In the genomic region with DNA sequence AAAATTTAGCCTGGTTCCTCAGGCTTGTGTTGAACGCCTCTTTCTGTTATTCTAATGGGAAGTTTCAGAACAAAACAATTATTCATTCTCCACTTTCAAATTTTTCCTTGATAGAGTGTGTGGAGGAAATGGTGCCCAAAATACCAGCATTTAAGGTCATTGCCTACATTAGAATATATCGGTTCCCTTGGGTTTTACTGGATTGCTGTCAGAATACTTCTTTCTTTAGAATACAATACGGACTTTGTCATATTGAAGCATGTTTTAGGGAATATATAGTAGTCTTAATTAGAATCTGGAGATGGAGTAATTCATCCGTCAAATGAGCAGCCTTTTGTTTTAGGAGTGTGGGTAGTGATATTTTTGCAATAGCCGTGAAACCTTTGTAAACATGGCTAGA, we compare ENCODE assay signal across 36 cellular contexts.
"Had no signal": no experiment of that assay in that cellular context is flagged by ENCODE, and none has a peak within 500 bp of the region (broad histone marks: within the 10 kb centered on the region; RNA-seq: fewer than 3 reads in every experiment).

No MANE protein-coding gene starts in this region.

- H3K4me3 Mint-ChIP-seq: activated B cell treated with CpG ODN at 0.5 μM for 24 hours; activated CD4-positive, alpha-beta memory T cell treated with anti-CD3 and anti-CD28 coated beads for 36 hours; activated naive CD4-positive, alpha-beta T cell treated with anti-CD3 and anti-CD28 coated beads for 36 hours; activated T-cell treated with anti-CD3 and anti-CD28 coated beads, Interleukin-2, amount 50 U/mL, for 4 hours; activated T-helper 1 cell treated with anti-CD3 and anti-CD28 coated beads, Interleukin-12 subunit alpha, Interleukin-12 subunit beta, Interleukin-2, Interleukin-4 antibody, amounts not matched to agents 30 ng/mL and 10 ng/mL and 1 ng/mL, durations not matched to agents 14 hours and 24 hours and 36 hours; brain had no signal

- H3K4me1 Mint-ChIP-seq: activated B cell treated with CpG ODN at 0.5 μM for 24 hours had no signal

- H3K27me3 Mint-ChIP-seq: activated B cell treated with CpG ODN at 0.5 μM for 24 hours; activated CD4-positive, alpha-beta memory T cell treated with anti-CD3 and anti-CD28 coated beads for 36 hours; brain had no signal

- H3K36me3 ChIP-seq: adrenal gland, Peyer's patch had no signal

- DNase-seq: activated B cell treated with CpG ODN at 0.5 μM for 24 hours; activated CD4-positive, alpha-beta memory T cell treated with anti-CD3 and anti-CD28 coated beads for 36 hours; activated CD4-positive, alpha-beta T cell treated with anti-CD3 and anti-CD28 coated beads for 4 hours; activated CD4-positive, alpha-beta T cell treated with anti-CD3 and anti-CD28 coated beads, Interleukin-2, amount 50 U/mL, for 1 hour; activated CD4-positive, CD25-positive, alpha-beta regulatory T cell treated with anti-CD3 and anti-CD28 coated beads, Interleukin-2, amount 50 U/mL, for 72 hours; activated CD8-positive, alpha-beta memory T cell treated with anti-CD3 and anti-CD28 coated beads, Interleukin-2, amount 50 U/mL, for 4 hours; activated gamma-delta T cell treated with Interleukin-2 at 50 U/mL for 16 hours; activated naive CD4-positive, alpha-beta T cell treated with anti-CD3 and anti-CD28 coated beads for 36 hours; activated T-cell treated with anti-CD3 and anti-CD28 coated beads for 4 hours; activated T-cell treated with anti-CD3 and anti-CD28 coated beads, Interleukin-2, amount 50 U/mL, for 4 hours; adrenal gland; central memory CD4-positive, alpha-beta T cell; MM.1S; MV-4-11; NCI-H1092; NCI-H146; NCI-H187; NCI-H2029 treated with DMSO at 0.1 percent for 48 hours; NCI-H2107; NCI-H2171; NCI-H510A; NCI-H526; NCI-H748 treated with DMSO at 0.1 percent for 48 hours; NK-92 treated with Interleukin-12 subunit alpha and Interleukin-12 subunit beta, amount 100 ng/mL, for 24 hours; PC-3; Peyer's patch; RPMI8226; SHP77 treated with DMSO at 0.1 percent for 48 hours; SW 1271; T-helper 1 cell; T-helper 2 cell; T-helper 9 cell had no signal

- ATAC-seq: activated naive CD4-positive, alpha-beta T cell treated with anti-CD3 and anti-CD28 coated beads, Interleukin-2, amount 50 U/mL, for 72 hours; activated T-cell treated with anti-CD3 and anti-CD28 coated beads, Interleukin-2, amount 50 U/mL, for 4 hours; PC-3 had no signal

- H3K4me3 ChIP-seq: adrenal gland, Peyer's patch had no signal

- H3K36me3 Mint-ChIP-seq: activated CD4-positive, alpha-beta memory T cell treated with anti-CD3 and anti-CD28 coated beads for 36 hours had no signal

- H3K4me1 ChIP-seq: Peyer's patch had no signal

- H3K27ac Mint-ChIP-seq: activated B cell treated with CpG ODN at 0.5 μM for 24 hours; activated CD4-positive, alpha-beta memory T cell treated with anti-CD3 and anti-CD28 coated beads for 36 hours; activated naive CD4-positive, alpha-beta T cell treated with anti-CD3 and anti-CD28 coated beads for 36 hours; activated naive CD4-positive, alpha-beta T cell treated with anti-CD3 and anti-CD28 coated beads, Interleukin-2, amount 50 U/mL, for 72 hours; activated T-helper 1 cell treated with anti-CD3 and anti-CD28 coated beads, Interleukin-12 subunit alpha, Interleukin-12 subunit beta, Interleukin-2, Interleukin-4 antibody, amounts not matched to agents 30 ng/mL and 10 ng/mL and 1 ng/mL, durations not matched to agents 14 hours and 24 hours and 36 hours had no signal

- H3K27me3 ChIP-seq: adrenal gland, Peyer's patch had no signal

- H3K9me3 Mint-ChIP-seq: activated B cell treated with CpG ODN at 0.5 μM for 24 hours; activated CD4-positive, alpha-beta memory T cell treated with anti-CD3 and anti-CD28 coated beads for 36 hours; activated naive CD4-positive, alpha-beta T cell treated with anti-CD3 and anti-CD28 coated beads for 36 hours; activated T-cell treated with anti-CD3 and anti-CD28 coated beads, Interleukin-2, amount 50 U/mL, for 4 hours; activated T-helper 1 cell treated with anti-CD3 and anti-CD28 coated beads, Interleukin-12 subunit alpha, Interleukin-12 subunit beta, Interleukin-2, Interleukin-4 antibody, amounts not matched to agents 30 ng/mL and 10 ng/mL and 1 ng/mL, durations not matched to agents 14 hours and 24 hours and 36 hours had no signal

- H3K9me3 ChIP-seq: adrenal gland, Peyer's patch had no signal

- H3K27ac ChIP-seq: adrenal gland, Peyer's patch, VCaP had no signal
